1 cellular context compared by ENCODE assay signal in the genomic region with DNA sequence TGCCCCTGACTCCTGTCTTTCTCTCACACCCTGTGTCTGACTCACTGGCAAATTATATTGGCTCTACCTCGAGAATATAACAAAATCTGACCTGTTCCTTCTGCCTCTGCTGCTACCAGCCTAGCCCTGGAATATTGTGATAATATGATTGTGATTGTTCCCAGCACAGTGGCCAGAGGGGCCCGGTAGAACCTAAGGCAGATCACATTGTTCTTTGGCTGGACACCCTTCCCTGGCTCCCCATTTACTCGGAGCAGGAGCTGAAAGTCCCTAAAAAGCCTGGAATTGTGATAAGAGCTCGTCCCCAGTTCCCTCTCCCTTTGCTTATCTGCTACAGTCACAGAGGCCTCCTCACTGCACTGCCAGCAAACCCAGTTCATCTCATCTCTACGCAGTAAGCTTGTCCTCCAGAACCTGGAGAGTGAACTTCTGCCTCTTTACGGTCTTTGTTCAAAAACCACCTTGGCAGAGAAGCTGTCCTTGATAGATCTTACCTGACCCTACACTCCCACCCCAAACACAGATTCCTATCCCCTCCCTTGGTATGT.
TF ChIP-seq lines count a peak whose summit lies in the region.

No MANE protein-coding gene starts in this region.

TF ChIP-seq in K562, 482 proteins besides CTCF, POLR2A, EP300 and RAD21 (continued from another document):
- no peak for TF ChIP-seq PTTG1 (tag; IDR thresholded peaks at IDR 0.05; ENCODE audit: low read depth)
